ENCODE assay signal across 27 cellular contexts in genomic region chr2:176923205-176923604, GRCh38.
"Had no signal": no experiment of that assay in that cellular context is flagged by ENCODE, and none has a peak within 500 bp of the region (broad histone marks: within the 10 kb centered on the region; RNA-seq: fewer than 3 reads in every experiment).

No MANE protein-coding gene starts in this region.

- H3K27ac ChIP-seq: colonic mucosa, epithelial cell of prostate, esophagus squamous epithelium, gastroesophageal sphincter, heart left ventricle, hepatocyte, left lung, lower lobe of right lung had no signal

- H3K36me3 Mint-ChIP-seq: immature natural killer cell, mesothelial cell of epicardium, naive B cell had no signal

- H3K4me3 ChIP-seq: colonic mucosa, esophagus squamous epithelium, gastroesophageal sphincter, heart left ventricle, hepatocyte, left lung, lower lobe of right lung, mucosa of descending colon had no signal

- H3K4me1 ChIP-seq: colonic mucosa, esophagus squamous epithelium, gastroesophageal sphincter, heart left ventricle, left lung, lower lobe of right lung had no signal

- H3K9me3 Mint-ChIP-seq: dendritic cell treated with granulocyte-macrophage colony-stimulating factor and Interleukin-4, amounts not matched to agents 40 ng/mL and 50 ng/mL, for 4 days; effector memory CD8-positive, alpha-beta T cell; immature natural killer cell had no signal

- H3K4me1 Mint-ChIP-seq: endodermal cell, immature natural killer cell, mesothelial cell of epicardium, naive B cell had no signal

- H3K27me3 ChIP-seq: colonic mucosa, esophagus squamous epithelium, gastroesophageal sphincter, heart left ventricle, hepatocyte, left lung had no signal

- H3K4me2 ChIP-seq: hepatocyte had no signal

- ATAC-seq: effector memory CD8-positive, alpha-beta T cell; esophagus mucosa; gastroesophageal sphincter; heart left ventricle; left cardiac atrium; left lung; left ventricle myocardium superior; lower lobe of right lung; mucosa of descending colon had no signal

- H3K79me2 ChIP-seq: hepatocyte had no signal

- DNase-seq: colonic mucosa; cortex of kidney; effector CD8-positive, alpha-beta T cell; effector memory CD8-positive, alpha-beta T cell; endodermal cell; erythroblast; esophagus squamous epithelium; foreskin fibroblast; foreskin melanocyte; heart left ventricle; hypothalamus; immature natural killer cell; islet precursor cell; left cardiac atrium; left lung; left ventricle myocardium superior; lower lobe of right lung; mesenchymal stem cell; mucosa of descending colon; naive B cell had no signal

- H3K27ac Mint-ChIP-seq: dendritic cell treated with granulocyte-macrophage colony-stimulating factor and Interleukin-4, amounts not matched to agents 40 ng/mL and 50 ng/mL, for 4 days; effector memory CD8-positive, alpha-beta T cell; endodermal cell; immature natural killer cell; mesothelial cell of epicardium; naive B cell had no signal

- H3K27me3 Mint-ChIP-seq: dendritic cell treated with granulocyte-macrophage colony-stimulating factor and Interleukin-4, amounts not matched to agents 40 ng/mL and 50 ng/mL, for 4 days; effector memory CD8-positive, alpha-beta T cell; naive B cell had no signal

- FAIRE-seq: endometrium had no signal

- H3K4me3 Mint-ChIP-seq: dendritic cell treated with granulocyte-macrophage colony-stimulating factor and Interleukin-4, amounts not matched to agents 40 ng/mL and 50 ng/mL, for 4 days; effector memory CD8-positive, alpha-beta T cell; endodermal cell; immature natural killer cell; mesothelial cell of epicardium; naive B cell had no signal

- H3K36me3 ChIP-seq: colonic mucosa, esophagus squamous epithelium, gastroesophageal sphincter, heart left ventricle, left lung, lower lobe of right lung had no signal

- H3K9me3 ChIP-seq: colonic mucosa, esophagus squamous epithelium, left lung, lower lobe of right lung, mucosa of descending colon had no signal

- H2AFZ ChIP-seq: hepatocyte had no signal
